ENCODE assay signal across 1 cellular context in the genomic region with DNA sequence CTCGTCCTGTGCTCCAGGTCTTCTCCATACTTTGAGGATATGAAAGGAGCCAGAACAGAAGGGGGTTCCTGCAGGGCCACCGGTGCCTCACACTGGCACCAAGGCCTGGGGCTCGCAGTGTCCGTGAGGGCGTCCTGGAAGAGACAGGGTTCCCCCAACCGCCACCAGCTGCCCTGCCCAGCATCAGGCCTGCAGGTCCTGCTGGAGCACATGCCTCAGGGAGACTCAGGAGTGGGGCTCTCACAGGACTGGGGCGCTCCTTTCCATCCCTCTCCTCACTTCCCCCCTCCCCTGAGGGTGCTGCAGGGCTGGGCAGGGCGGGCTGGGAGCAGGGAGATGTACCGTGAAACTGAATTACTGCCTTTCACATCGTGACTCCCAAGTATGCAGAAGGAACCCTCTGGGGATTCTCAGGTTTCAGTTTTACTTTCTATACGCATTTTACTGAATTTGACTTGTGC.
TF ChIP-seq lines count a peak whose summit lies in the region.

No MANE protein-coding gene starts in this region.

TF ChIP-seq in HCT116, 20 proteins besides CTCF, POLR2A, EP300 and RAD21 (continued from another document):
- TF ChIP-seq, protein P1, sequence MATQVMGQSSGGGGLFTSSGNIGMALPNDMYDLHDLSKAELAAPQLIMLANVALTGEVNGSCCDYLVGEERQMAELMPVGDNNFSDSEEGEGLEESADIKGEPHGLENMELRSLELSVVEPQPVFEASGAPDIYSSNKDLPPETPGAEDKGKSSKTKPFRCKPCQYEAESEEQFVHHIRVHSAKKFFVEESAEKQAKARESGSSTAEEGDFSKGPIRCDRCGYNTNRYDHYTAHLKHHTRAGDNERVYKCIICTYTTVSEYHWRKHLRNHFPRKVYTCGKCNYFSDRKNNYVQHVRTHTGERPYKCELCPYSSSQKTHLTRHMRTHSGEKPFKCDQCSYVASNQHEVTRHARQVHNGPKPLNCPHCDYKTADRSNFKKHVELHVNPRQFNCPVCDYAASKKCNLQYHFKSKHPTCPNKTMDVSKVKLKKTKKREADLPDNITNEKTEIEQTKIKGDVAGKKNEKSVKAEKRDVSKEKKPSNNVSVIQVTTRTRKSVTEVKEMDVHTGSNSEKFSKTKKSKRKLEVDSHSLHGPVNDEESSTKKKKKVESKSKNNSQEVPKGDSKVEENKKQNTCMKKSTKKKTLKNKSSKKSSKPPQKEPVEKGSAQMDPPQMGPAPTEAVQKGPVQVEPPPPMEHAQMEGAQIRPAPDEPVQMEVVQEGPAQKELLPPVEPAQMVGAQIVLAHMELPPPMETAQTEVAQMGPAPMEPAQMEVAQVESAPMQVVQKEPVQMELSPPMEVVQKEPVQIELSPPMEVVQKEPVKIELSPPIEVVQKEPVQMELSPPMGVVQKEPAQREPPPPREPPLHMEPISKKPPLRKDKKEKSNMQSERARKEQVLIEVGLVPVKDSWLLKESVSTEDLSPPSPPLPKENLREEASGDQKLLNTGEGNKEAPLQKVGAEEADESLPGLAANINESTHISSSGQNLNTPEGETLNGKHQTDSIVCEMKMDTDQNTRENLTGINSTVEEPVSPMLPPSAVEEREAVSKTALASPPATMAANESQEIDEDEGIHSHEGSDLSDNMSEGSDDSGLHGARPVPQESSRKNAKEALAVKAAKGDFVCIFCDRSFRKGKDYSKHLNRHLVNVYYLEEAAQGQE (IDR thresholded peaks at IDR 0.05; ENCODE audit: low read depth) = no peak
- TF ChIP-seq ELF1 (IDR thresholded peaks at IDR 0.05; ENCODE audit: borderline replicate concordance, low read depth) = no peak
- no peak for TF ChIP-seq YY1 (IDR thresholded peaks at IDR 0.05; ENCODE audit: extremely low read depth, insufficient replicate concordance, low read depth, low read length)
- TF ChIP-seq EZH2phosphoT487 (IDR thresholded peaks at IDR 0.05; ENCODE audit: borderline replicate concordance) = no peak
- TF ChIP-seq SIN3A (IDR thresholded peaks at IDR 0.05; ENCODE audit: low read depth) = no peak
- no peak for TF ChIP-seq EGR1 (IDR thresholded peaks at IDR 0.05; ENCODE audit: low read depth)
- TF ChIP-seq, protein P2, sequence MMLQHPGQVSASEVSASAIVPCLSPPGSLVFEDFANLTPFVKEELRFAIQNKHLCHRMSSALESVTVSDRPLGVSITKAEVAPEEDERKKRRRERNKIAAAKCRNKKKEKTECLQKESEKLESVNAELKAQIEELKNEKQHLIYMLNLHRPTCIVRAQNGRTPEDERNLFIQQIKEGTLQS (IDR thresholded peaks at IDR 0.05) = no peak
